ENCODE assay signal across 10 cellular contexts in the genomic region with DNA sequence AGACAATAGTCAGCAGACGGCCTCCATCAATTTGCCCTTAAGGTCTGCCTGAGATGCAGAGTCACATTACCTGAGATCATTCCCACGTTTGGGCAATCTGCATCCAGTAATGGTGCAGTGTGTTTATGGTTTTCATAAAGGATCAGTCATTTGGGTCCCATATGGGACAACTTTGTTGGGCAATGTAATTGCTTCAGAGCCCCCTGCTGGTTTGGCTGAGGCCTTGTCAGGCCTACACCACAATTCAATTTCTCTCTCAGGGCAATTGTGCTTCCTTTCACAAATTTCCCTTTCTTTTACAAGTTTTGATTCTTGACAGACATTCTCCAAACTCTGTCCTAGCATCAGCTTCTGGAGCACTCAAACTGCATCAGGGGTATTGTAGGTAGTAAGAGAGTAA.
DNase-seq lines count a peak whose midpoint lies in the region; ATAC-seq and TF ChIP-seq lines count a peak whose summit lies in the region.
"Had no signal": no experiment of that assay in that cellular context is flagged by ENCODE, and none has a peak within 500 bp of the region (broad histone marks: within the 10 kb centered on the region; RNA-seq: fewer than 3 reads in every experiment).

No MANE protein-coding gene starts in this region.

- no peak for ATAC-seq in GM18858 (IDR thresholded peaks at IDR 0.05; ENCODE audit: unreplicated experiment)

- H3K27me3 ChIP-seq in hepatocyte (no peaks in the 10 kb centered on the region), Peyer's patch (no peaks in the 10 kb centered on the region), esophagus squamous epithelium (no peaks in the 10 kb centered on the region), uterus (no peaks in the 10 kb centered on the region)
- H3K27me3 ChIP-seq: BLaER1 treated with 17β-estradiol and CSF1 and Interleukin-3, amounts not matched to agents 10 nM and 100 nM had no signal

- no peaks in the 10 kb centered on the region for H3K36me3 ChIP-seq in hepatocyte (replicated peaks; ENCODE audit: insufficient read depth, low read depth)
- H3K36me3 ChIP-seq in Peyer's patch: no peaks in the 10 kb centered on the region
- H3K36me3 ChIP-seq in esophagus squamous epithelium: no peaks in the 10 kb centered on the region
- no peaks in the 10 kb centered on the region for H3K36me3 ChIP-seq in uterus
- H3K36me3 ChIP-seq: BLaER1 treated with 17β-estradiol and CSF1 and Interleukin-3, amounts not matched to agents 10 nM and 100 nM had no signal

- in situ Hi-C loops in SK-MEL-5 (cut with HindIII; ENCODE audit: low pct_unique_long_range_greater_than_20kb, low sequenced_read_pairs): no loop called here

- TF ChIP-seq POLR2A in Peyer's patch (IDR thresholded peaks at IDR 0.05) (no peak), esophagus squamous epithelium (IDR thresholded peaks at IDR 0.05) (no peak), uterus (IDR thresholded peaks at IDR 0.05) (no peak)

- H3K9me3 ChIP-seq in hepatocyte (ENCODE audit: low read depth) (no peaks in the 10 kb centered on the region), Peyer's patch (peaks cover 0 to 9% (median 4%) of the 10 kb centered on the region in 4 donors), esophagus squamous epithelium (peaks cover 0 to 19% (median 17%) of the 10 kb centered on the region in 3 donors), uterus (peaks cover 0 to 6% of the 10 kb centered on the region in 2 donors)

- no peak overlapping the region for H3K4me2 ChIP-seq in hepatocyte
- H3K4me2 ChIP-seq: BLaER1 treated with 17β-estradiol and CSF1 and Interleukin-3, amounts not matched to agents 10 nM and 100 nM had no signal

- no peaks in the 10 kb centered on the region for H3K4me1 ChIP-seq in hepatocyte (ENCODE audit: insufficient read depth)
- H3K4me1 ChIP-seq in Peyer's patch: no peaks in the 10 kb centered on the region
- H3K4me1 ChIP-seq in esophagus squamous epithelium: no peaks in the 10 kb centered on the region
- H3K4me1 ChIP-seq in uterus: no peaks in the 10 kb centered on the region
- H3K4me1 ChIP-seq: BLaER1 treated with 17β-estradiol and CSF1 and Interleukin-3, amounts not matched to agents 10 nM and 100 nM had no signal

- TF ChIP-seq CTCF in AG10803 (conservative IDR thresholded peaks at IDR 0.05; ENCODE audit: low read length) (peak; percentile 35), hepatocyte (IDR thresholded peaks at IDR 0.05; ENCODE audit: poor library complexity) (peak; percentile 3), Peyer's patch (IDR thresholded peaks at IDR 0.05) (peak in 3 of 6 experiments; percentile 10 to 24 (median 21)), esophagus squamous epithelium (IDR thresholded peaks at IDR 0.05) (peak in 2 of 6 experiments; percentile 14 to 31), uterus (IDR thresholded peaks at IDR 0.05) (no peak)

- no peak overlapping the region for H3K27ac ChIP-seq in hepatocyte
- H3K27ac ChIP-seq in Peyer's patch: no peak overlapping the region
- H3K27ac ChIP-seq in esophagus squamous epithelium: no peak overlapping the region
- H3K27ac ChIP-seq in uterus: no peak overlapping the region
- H3K27ac ChIP-seq: BLaER1 treated with 17β-estradiol and CSF1 and Interleukin-3, amounts not matched to agents 10 nM and 100 nM had no signal

- no peaks in the 10 kb centered on the region for H3K79me2 ChIP-seq in hepatocyte

- H3K9me2 ChIP-seq in hepatocyte (replicated peaks; ENCODE audit: insufficient read depth): no peaks in the 10 kb centered on the region

- no peak overlapping the region for H2AFZ ChIP-seq in hepatocyte

- no peak for DNase-seq in AG10803 (ENCODE audit: low read depth)
- peak; percentile 27 for DNase-seq in HCEC 1CT
- DNase-seq in SK-MEL-5 (ENCODE audit: low read depth, low spot score): peak; percentile 26
- DNase-seq in hepatocyte (ENCODE audit: low spot score): no peak
- DNase-seq in Peyer's patch: no peak
- no peak for DNase-seq in esophagus squamous epithelium (lab: John Stamatoyannopoulos, UW)
- DNase-seq in uterus: no peak
- DNase-seq: activated naive CD4-positive, alpha-beta T cell treated with anti-CD3 and anti-CD28 coated beads, Interleukin-2, amount 10 ng/mL, durations not matched to agents 7 days and 5 days had no signal

- H3K4me3 ChIP-seq in AG10803 (ENCODE audit: low read length) (no peak overlapping the region), hepatocyte (no peak overlapping the region), Peyer's patch (no peak overlapping the region), esophagus squamous epithelium (no peak overlapping the region), uterus (no peak overlapping the region)
- H3K4me3 ChIP-seq: BLaER1 treated with 17β-estradiol and CSF1 and Interleukin-3, amounts not matched to agents 10 nM and 100 nM had no signal

- WGBS in hepatocyte (ENCODE audit: low lambda C conversion rate, missing lambda C conversion rate): 53% methylated on average over 2 of the region's 2 CpGs
- 55 to 65% methylated on average over 2 of the region's 2 CpGs for whole genome bisulfite sequencing in esophagus squamous epithelium, 2 donors

- intact Hi-C loops in esophagus squamous epithelium (cut with DNase I) (no loop called here), uterus (cut with DNase I; ENCODE audit: low total_unique reads) (no loop called here)

- H4K20me1 ChIP-seq in hepatocyte (ENCODE audit: insufficient read depth, poor library complexity, severe bottlenecking): no peaks in the 10 kb centered on the region
- H4K20me1 ChIP-seq: BLaER1 treated with 17β-estradiol and CSF1 and Interleukin-3, amounts not matched to agents 10 nM and 100 nM had no signal

Comparison
In these comparisons a context has a peak if more than half of its experiments do, and no peak if none do; other contexts are left out.
1. DNase-seq: peak in HCEC 1CT (single experiment) and SK-MEL-5 (single experiment); none in AG10803 (single experiment), hepatocyte (single experiment), Peyer's patch (0 of 3), esophagus squamous epithelium (single experiment) and uterus (0 of 2).
2. CTCF ChIP-seq: peak in AG10803 (single experiment) and hepatocyte (single experiment); none in uterus (0 of 4).